Comparison of ENCODE assay signal across 8 cellular contexts in the genomic region with DNA sequence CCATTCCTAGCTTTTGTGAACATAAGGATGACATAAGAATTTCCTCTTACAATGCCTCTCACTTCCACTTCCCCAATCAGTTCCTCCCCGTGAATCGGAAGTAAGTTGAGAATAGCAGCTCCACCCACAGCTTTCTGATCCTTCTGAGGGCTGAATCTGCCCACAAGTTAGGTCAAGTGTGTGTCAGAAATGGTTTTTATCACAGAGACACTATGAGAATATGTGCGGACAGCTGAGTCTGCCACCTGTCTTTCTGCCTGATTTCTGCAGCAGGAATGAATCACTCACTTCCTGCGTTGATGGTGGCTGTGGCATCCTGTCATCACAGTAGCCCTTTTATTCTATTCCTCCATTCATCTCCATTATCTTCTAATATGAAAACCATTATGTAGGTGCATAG.
DNase-seq lines count a peak whose midpoint lies in the region; ATAC-seq and TF ChIP-seq lines count a peak whose summit lies in the region.

No MANE protein-coding gene starts in this region.

- no peak overlapping the region for H3K4me3 Mint-ChIP-seq in osteocyte (ENCODE audit: unreplicated experiment)

- TF ChIP-seq CTCF in AG09309 (IDR thresholded peaks at IDR 0.05; ENCODE audit: control insufficient read depth, insufficient read depth, low read depth, low read length, missing control alignments) (peak; percentile 25), cardiac fibroblast (IDR thresholded peaks at IDR 0.05; ENCODE audit: low read depth, low read length) (peak; percentile 55), osteocyte (IDR thresholded peaks at IDR 0.05) (peak; percentile 48)

- ATAC-seq in GM18499 (IDR thresholded peaks at IDR 0.05; ENCODE audit: insufficient read depth, unreplicated experiment): peak; percentile 84
- ATAC-seq in HG02870 (IDR thresholded peaks at IDR 0.05; ENCODE audit: unreplicated experiment): peak; percentile 95

- H3K27me3 Mint-ChIP-seq in osteocyte (ENCODE audit: unreplicated experiment): no peaks in the 10 kb centered on the region

- peaks cover 18% of the 10 kb centered on the region for H3K36me3 Mint-ChIP-seq in osteocyte (ENCODE audit: unreplicated experiment)

- peak overlapping the region; percentile 35 for H3K27ac Mint-ChIP-seq in osteocyte (ENCODE audit: unreplicated experiment)

- no peaks in the 10 kb centered on the region for H3K9me3 Mint-ChIP-seq in osteocyte (ENCODE audit: unreplicated experiment)

- intact Hi-C loops in posterior vena cava (cut with DNase I): no loop called here

- DNase-seq in AG09309 (ENCODE audit: low read depth) (no peak), NCI-H345 (lab: John Stamatoyannopoulos, UW) (peak; percentile 47), cardiac fibroblast (ENCODE audit: low read depth in 2 of 2) (peak; percentile 39 to 67), osteocyte (ENCODE audit: extremely low spot score, unreplicated experiment) (no peak), KG1 (lab: John Stamatoyannopoulos, UW) (no peak), posterior vena cava (ENCODE audit: low spot score) (no peak)

- H3K4me1 Mint-ChIP-seq in osteocyte (ENCODE audit: unreplicated experiment): peaks cover 11% of the 10 kb centered on the region

- H3K4me3 ChIP-seq in AG09309 (ENCODE audit: control insufficient read depth, low read depth, low read length) (no peak overlapping the region), cardiac fibroblast (replicated peaks in 1 of 2; ENCODE audit: low read depth in 2 of 2, low read length in 2 of 2) (no peak overlapping the region)

Comparison
In these comparisons a context has a peak if more than half of its experiments do, and no peak if none do; other contexts are left out.
1. DNase-seq: peak in NCI-H345 (single experiment) and cardiac fibroblast (2 of 2); none in AG09309 (single experiment), osteocyte (single experiment), KG1 (single experiment) and posterior vena cava (single experiment).
2. Peak in every context shown above with its lines, with median percentiles within 50 percentile points of each other: CTCF ChIP-seq.